In genomic region chr10:131980757-131981428, GRCh38 we compare ENCODE assay signal across 8 cellular contexts.
DNase-seq lines count a peak whose midpoint lies in the region; ATAC-seq lines count a peak whose summit lies in the region.

No MANE protein-coding gene starts in this region.

- peak overlapping the region; percentile 33 for H3K27ac Mint-ChIP-seq in activated naive CD4-positive, alpha-beta T cell treated with anti-CD3 and anti-CD28 coated beads, Interleukin-2, amount 10 ng/mL, durations not matched to agents 7 days and 5 days
- H3K27ac Mint-ChIP-seq in activated naive CD8-positive, alpha-beta T cell treated with anti-CD3 and anti-CD28 coated beads, Interleukin-2, amount 50 U/mL, for 24 hours = peak overlapping the region; percentile 69
- H3K27ac Mint-ChIP-seq in stimulated activated effector memory CD8-positive, alpha-beta T cell treated with anti-CD3 and anti-CD28 coated beads, Interleukin-12 subunit alpha, Interleukin-12 subunit beta, amount 100 ng/mL, for 72 hours = peak overlapping the region; percentile 85

- H3K27me3 Mint-ChIP-seq in activated naive CD4-positive, alpha-beta T cell treated with anti-CD3 and anti-CD28 coated beads, Interleukin-2, amount 10 ng/mL, durations not matched to agents 7 days and 5 days = peaks cover 34% of the 10 kb centered on the region
- H3K27me3 Mint-ChIP-seq in activated naive CD8-positive, alpha-beta T cell treated with anti-CD3 and anti-CD28 coated beads, Interleukin-2, amount 50 U/mL, for 24 hours = peaks cover 1% of the 10 kb centered on the region

- H3K9me3 ChIP-seq in iPS-18c (ENCODE audit: control insufficient read depth, insufficient read depth, low read length) = no peaks in the 10 kb centered on the region

- ATAC-seq in activated naive CD8-positive, alpha-beta T cell treated with anti-CD3 and anti-CD28 coated beads, Interleukin-2, amount 50 U/mL, for 24 hours = no peak
- no peak for ATAC-seq in stimulated activated effector memory CD8-positive, alpha-beta T cell treated with anti-CD3 and anti-CD28 coated beads, Interleukin-12 subunit alpha, Interleukin-12 subunit beta, amount 100 ng/mL, for 72 hours
- ATAC-seq in HG03439 (IDR thresholded peaks at IDR 0.05; ENCODE audit: unreplicated experiment) = no peak

- H3K36me3 Mint-ChIP-seq in activated naive CD4-positive, alpha-beta T cell treated with anti-CD3 and anti-CD28 coated beads, Interleukin-2, amount 10 ng/mL, durations not matched to agents 7 days and 5 days = peaks cover 43% of the 10 kb centered on the region
- H3K36me3 Mint-ChIP-seq in activated naive CD8-positive, alpha-beta T cell treated with anti-CD3 and anti-CD28 coated beads, Interleukin-2, amount 50 U/mL, for 24 hours (ENCODE audit: low read depth) = peaks cover 17% of the 10 kb centered on the region
- H3K36me3 Mint-ChIP-seq in stimulated activated effector memory CD8-positive, alpha-beta T cell treated with anti-CD3 and anti-CD28 coated beads, Interleukin-12 subunit alpha, Interleukin-12 subunit beta, amount 100 ng/mL, for 72 hours = peaks cover 71% of the 10 kb centered on the region

- peaks cover 1% of the 10 kb centered on the region for H3K9me3 Mint-ChIP-seq in activated naive CD4-positive, alpha-beta T cell treated with anti-CD3 and anti-CD28 coated beads, Interleukin-2, amount 10 ng/mL, durations not matched to agents 7 days and 5 days
- H3K9me3 Mint-ChIP-seq in activated naive CD8-positive, alpha-beta T cell treated with anti-CD3 and anti-CD28 coated beads, Interleukin-2, amount 50 U/mL, for 24 hours = no peaks in the 10 kb centered on the region
- no peaks in the 10 kb centered on the region for H3K9me3 Mint-ChIP-seq in stimulated activated effector memory CD8-positive, alpha-beta T cell treated with anti-CD3 and anti-CD28 coated beads, Interleukin-12 subunit alpha, Interleukin-12 subunit beta, amount 100 ng/mL, for 72 hours

- peak; percentile 31 for DNase-seq in activated naive CD4-positive, alpha-beta T cell treated with anti-CD3 and anti-CD28 coated beads, Interleukin-2, amount 10 ng/mL, durations not matched to agents 7 days and 5 days
- DNase-seq in activated naive CD4-positive, alpha-beta T cell treated with Interleukin-2 at 50 U/mL for 16 hours = no peak
- peak; percentile 20 for DNase-seq in activated naive CD8-positive, alpha-beta T cell treated with anti-CD3 and anti-CD28 coated beads, Interleukin-2, amount 50 U/mL, for 24 hours
- DNase-seq in stimulated activated effector memory CD8-positive, alpha-beta T cell treated with anti-CD3 and anti-CD28 coated beads, Interleukin-12 subunit alpha, Interleukin-12 subunit beta, amount 100 ng/mL, for 72 hours (ENCODE audit: low spot score in 2 of 2) = no peak
- DNase-seq in GDM1 (lab: John Stamatoyannopoulos, UW) = no peak
- DNase-seq in foreskin melanocyte = no peak

- peaks cover 54% of the 10 kb centered on the region for H3K4me1 Mint-ChIP-seq in activated naive CD4-positive, alpha-beta T cell treated with anti-CD3 and anti-CD28 coated beads, Interleukin-2, amount 10 ng/mL, durations not matched to agents 7 days and 5 days
- peaks cover 52% of the 10 kb centered on the region for H3K4me1 Mint-ChIP-seq in activated naive CD8-positive, alpha-beta T cell treated with anti-CD3 and anti-CD28 coated beads, Interleukin-2, amount 50 U/mL, for 24 hours
- H3K4me1 Mint-ChIP-seq in stimulated activated effector memory CD8-positive, alpha-beta T cell treated with anti-CD3 and anti-CD28 coated beads, Interleukin-12 subunit alpha, Interleukin-12 subunit beta, amount 100 ng/mL, for 72 hours = peaks cover 44% of the 10 kb centered on the region

- peak overlapping the region; percentile 74 for H3K4me3 ChIP-seq in iPS-18c (ENCODE audit: insufficient read depth, low read depth, low read length)

- H3K4me3 Mint-ChIP-seq in activated naive CD4-positive, alpha-beta T cell treated with anti-CD3 and anti-CD28 coated beads, Interleukin-2, amount 10 ng/mL, durations not matched to agents 7 days and 5 days = peak overlapping the region; percentile 79
- peak overlapping the region; percentile 90 for H3K4me3 Mint-ChIP-seq in activated naive CD8-positive, alpha-beta T cell treated with anti-CD3 and anti-CD28 coated beads, Interleukin-2, amount 50 U/mL, for 24 hours
- peak overlapping the region; percentile 74 for H3K4me3 Mint-ChIP-seq in stimulated activated effector memory CD8-positive, alpha-beta T cell treated with anti-CD3 and anti-CD28 coated beads, Interleukin-12 subunit alpha, Interleukin-12 subunit beta, amount 100 ng/mL, for 72 hours

- CTCF ChIA-PET in activated naive CD4-positive, alpha-beta T cell treated with anti-CD3 and anti-CD28 coated beads, Interleukin-2, amount 10 ng/mL, durations not matched to agents 7 days and 5 days (lab: Charles Lee) = interaction anchor here (1.0 to 1.5 kb wide), 3 partner anchors 8 to 95 kb away, joined by 3 to 6 read pairs (median 3); no protein-coding TSS in a partner anchor

Comparison
In these comparisons a context has a peak if more than half of its experiments do, and no peak if none do; other contexts are left out.
1. DNase-seq: peak in activated naive CD4-positive, alpha-beta T cell treated with anti-CD3 and anti-CD28 coated beads, Interleukin-2, amount 10 ng/mL, durations not matched to agents 7 days and 5 days (single experiment) and activated naive CD8-positive, alpha-beta T cell treated with anti-CD3 and anti-CD28 coated beads, Interleukin-2, amount 50 U/mL, for 24 hours (single experiment); none in activated naive CD4-positive, alpha-beta T cell treated with Interleukin-2 at 50 U/mL for 16 hours (single experiment), stimulated activated effector memory CD8-positive, alpha-beta T cell treated with anti-CD3 and anti-CD28 coated beads, Interleukin-12 subunit alpha, Interleukin-12 subunit beta, amount 100 ng/mL, for 72 hours (0 of 2), GDM1 (single experiment) and foreskin melanocyte (single experiment).
2. H3K27ac Mint-ChIP-seq: peak in every context shown above with its lines; median percentile 85 in stimulated activated effector memory CD8-positive, alpha-beta T cell treated with anti-CD3 and anti-CD28 coated beads, Interleukin-12 subunit alpha, Interleukin-12 subunit beta, amount 100 ng/mL, for 72 hours; 69 in activated naive CD8-positive, alpha-beta T cell treated with anti-CD3 and anti-CD28 coated beads, Interleukin-2, amount 50 U/mL, for 24 hours; 33 in activated naive CD4-positive, alpha-beta T cell treated with anti-CD3 and anti-CD28 coated beads, Interleukin-2, amount 10 ng/mL, durations not matched to agents 7 days and 5 days.
3. Peak in every context shown above with its lines, with median percentiles within 50 percentile points of each other: H3K4me3 Mint-ChIP-seq.